ENCODE assay signal across 9 cellular contexts in the genomic region with DNA sequence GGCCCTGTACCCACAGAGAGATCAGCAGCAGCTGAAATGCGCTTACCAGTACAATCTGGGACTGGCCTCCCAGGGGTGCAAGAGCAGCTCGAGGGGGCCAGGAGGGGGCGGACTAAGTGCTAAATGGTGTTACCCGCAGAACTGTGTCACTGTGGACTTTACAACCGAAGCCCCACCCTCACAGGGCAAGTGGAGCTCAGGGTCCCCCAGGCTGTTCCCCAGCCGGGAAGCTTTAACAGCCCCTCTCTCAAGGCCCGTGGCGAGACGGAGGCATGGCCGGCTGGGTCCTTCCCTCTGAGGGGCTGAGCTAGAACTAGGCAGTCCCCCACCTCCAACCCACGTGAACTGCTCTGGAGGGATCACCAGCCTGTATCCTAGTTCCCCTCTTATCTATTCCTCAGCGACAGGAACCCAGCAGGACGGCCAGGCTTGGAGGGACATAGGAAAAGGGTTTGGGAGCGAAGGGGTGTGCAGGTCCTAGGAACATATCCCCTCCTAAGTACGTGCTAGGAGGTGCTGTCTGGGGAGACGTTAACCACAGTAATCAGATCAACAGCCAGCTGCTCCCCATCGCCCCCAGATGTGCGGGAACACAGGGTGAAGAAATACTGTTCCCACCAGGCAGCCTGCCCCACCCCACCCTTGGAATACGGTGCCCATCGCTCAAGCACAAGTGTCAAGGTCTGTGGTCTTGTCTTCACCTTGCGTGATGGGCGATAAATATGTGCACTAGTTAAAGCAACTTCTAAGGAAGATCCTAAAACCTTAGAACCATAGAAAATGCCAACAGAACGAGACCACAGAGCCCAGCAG. TPM values are rescaled to one million over a fixed set of nuclear protein-coding genes. Genes with fewer than 3 reads are reported as not detected.
DNase-seq lines count a peak whose midpoint lies in the region; TF ChIP-seq lines count a peak whose summit lies in the region.
"Had no signal": no experiment of that assay in that cellular context is flagged by ENCODE, and none has a peak within 500 bp of the region (broad histone marks: within the 10 kb centered on the region; RNA-seq: fewer than 3 reads in every experiment).

No MANE protein-coding gene starts in this region.

- H3K9me3 Mint-ChIP-seq in glutamatergic neuron (ENCODE audit: unreplicated experiment), result peaks cover 12% of the 10 kb centered on the region

- H3K27me3 Mint-ChIP-seq in glutamatergic neuron (ENCODE audit: unreplicated experiment), result peaks cover 8% of the 10 kb centered on the region

- DNase-seq in HL-60 (ENCODE audit: low read depth in 1 of 2, low spot score in 1 of 2) (peak; percentile 28 to 54), fibroblast of peridontal ligament (ENCODE audit: extremely low read depth) (peak; percentile 36), NCI-H748 (lab: John Stamatoyannopoulos, UW; ENCODE audit: unreplicated experiment) (no peak), glutamatergic neuron (no peak), posterior cingulate gyrus (no peak), ecto neural progenitor cell (ENCODE audit: low spot score) (no peak)
- peak; percentile 39 to 41 for DNase-seq in activated CD8-positive, alpha-beta memory T cell treated with anti-CD3 and anti-CD28 coated beads for 4 hours (ENCODE audit: low read depth in 2 of 2)
- peak; percentile 48 for DNase-seq in stimulated activated CD8-positive, alpha-beta memory T cell treated with anti-CD3 and anti-CD28 coated beads, Interleukin-12 subunit alpha, Interleukin-12 subunit beta, amount 100 ng/mL, for 4 hours (ENCODE audit: low read depth)
- DNase-seq: MG63 had no signal

- intact Hi-C loops in posterior cingulate gyrus (cut with DNase I), result no loop called here

- no peaks in the 10 kb centered on the region for H3K36me3 Mint-ChIP-seq in glutamatergic neuron (ENCODE audit: unreplicated experiment)

- TF ChIP-seq CTCF in HL-60 (IDR thresholded peaks at IDR 0.05; ENCODE audit: insufficient read depth, low read length), result no peak
- no peak for TF ChIP-seq CTCF in glutamatergic neuron (IDR thresholded peaks at IDR 0.05; ENCODE audit: partially characterized antibody, unreplicated experiment)

- no peaks in the 10 kb centered on the region for H3K27me3 ChIP-seq in HL-60 (ENCODE audit: insufficient read depth, poor library complexity, severe bottlenecking)
- H3K27me3 ChIP-seq: MG63 had no signal

- no peak overlapping the region for H3K4me3 ChIP-seq in HL-60 (replicated peaks; ENCODE audit: insufficient read depth, low read length)
- H3K4me3 ChIP-seq: MG63 had no signal

- no peak overlapping the region for H3K4me3 Mint-ChIP-seq in glutamatergic neuron (ENCODE audit: unreplicated experiment)

- peaks cover 48% of the 10 kb centered on the region for H3K4me1 Mint-ChIP-seq in glutamatergic neuron (ENCODE audit: low read depth, unreplicated experiment)

- no peak overlapping the region for H3K27ac Mint-ChIP-seq in glutamatergic neuron (ENCODE audit: unreplicated experiment)

- H3K27ac ChIP-seq in HL-60 (replicated peaks), result no peak overlapping the region

RNA-seq across cellular contexts. Expression of gene ZBTB17, which starts 24.4 kb away (rescaled TPM):
- 86.9 TPM for total RNA-seq in glutamatergic neuron (ENCODE audit: unreplicated experiment)

RNA-seq across cellular contexts. Expression of gene SRARP, which starts 52.5 kb away (rescaled TPM):
- total RNA-seq in glutamatergic neuron (ENCODE audit: unreplicated experiment), result not detected

Comparison
In these comparisons a context has a peak if more than half of its experiments do, and no peak if none do; other contexts are left out.
1. DNase-seq: peak in HL-60 (2 of 2), activated CD8-positive, alpha-beta memory T cell treated with anti-CD3 and anti-CD28 coated beads for 4 hours (2 of 2), fibroblast of peridontal ligament (single experiment) and stimulated activated CD8-positive, alpha-beta memory T cell treated with anti-CD3 and anti-CD28 coated beads, Interleukin-12 subunit alpha, Interleukin-12 subunit beta, amount 100 ng/mL, for 4 hours (single experiment); none in NCI-H748 (single experiment), glutamatergic neuron (single experiment), posterior cingulate gyrus (0 of 10) and ecto neural progenitor cell (single experiment).